10 cellular contexts compared by ENCODE assay signal in genomic region chr7:33669251-33669670, GRCh38.
DNase-seq lines count a peak whose midpoint lies in the region; ATAC-seq, FAIRE-seq and TF ChIP-seq lines count a peak whose summit lies in the region.
"Had no signal": no experiment of that assay in that cellular context is flagged by ENCODE, and none has a peak within 500 bp of the region (broad histone marks: within the 10 kb centered on the region; RNA-seq: fewer than 3 reads in every experiment).

No MANE protein-coding gene starts in this region.

- H3K18ac ChIP-seq in mesenchymal stem cell (ENCODE audit: low read depth in 1 of 2, low read length in 2 of 2), result no peak overlapping the region

- no peak overlapping the region for H2BK12ac ChIP-seq in mesenchymal stem cell (ENCODE audit: low read length in 2 of 2)

- H3K4ac ChIP-seq in mesenchymal stem cell (ENCODE audit: low read depth in 1 of 2, low read length in 2 of 2), result no peak overlapping the region

- H3K27ac ChIP-seq in astrocyte (ENCODE audit: low read depth, low read length) (peak overlapping the region; percentile 45), mesenchymal stem cell (ENCODE audit: low read length, poor library complexity, severe bottlenecking) (peak overlapping the region; percentile 74), smooth muscle cell (ENCODE audit: low read depth) (no peak overlapping the region)

- no peaks in the 10 kb centered on the region for H3K27me3 Mint-ChIP-seq in astrocyte (ENCODE audit: low read depth, unreplicated experiment)

- no peaks in the 10 kb centered on the region for H3K36me3 ChIP-seq in astrocyte (ENCODE audit: insufficient read depth, low read length)
- no peaks in the 10 kb centered on the region for H3K36me3 ChIP-seq in mesenchymal stem cell (ENCODE audit: control insufficient read depth in 1 of 2, insufficient read depth in 2 of 2, low read depth in 1 of 2, low read length in 2 of 2)
- H3K36me3 ChIP-seq in smooth muscle cell (ENCODE audit: low read depth), result no peaks in the 10 kb centered on the region
- H3K36me3 ChIP-seq: BE2C had no signal

- H3K4me1 Mint-ChIP-seq in astrocyte (ENCODE audit: low read depth, unreplicated experiment), result peaks cover 27% of the 10 kb centered on the region

- 27% methylated on average over 4 of the region's 5 CpGs for WGBS in mesenchymal stem cell
- 66% methylated on average over 5 of the region's 5 CpGs for WGBS in smooth muscle cell (ENCODE audit: low lambda C conversion rate)

- no peaks in the 10 kb centered on the region for H3F3A ChIP-seq in smooth muscle cell (ENCODE audit: low read depth)

- H4K8ac ChIP-seq in mesenchymal stem cell (ENCODE audit: low read length), result no peak overlapping the region

- TF ChIP-seq CTCF in astrocyte (IDR thresholded peaks at IDR 0.05; ENCODE audit: insufficient read depth, low read depth, low read length), result no peak
- no peak for TF ChIP-seq CTCF in smooth muscle cell (IDR thresholded peaks at IDR 0.05; ENCODE audit: borderline replicate concordance, insufficient read depth, poor library complexity, severe bottlenecking)

- H3K4me2 ChIP-seq in astrocyte (ENCODE audit: low read length) (peak overlapping the region; percentile 62), mesenchymal stem cell (ENCODE audit: low read length, poor library complexity, severe bottlenecking) (peak overlapping the region; percentile 56), smooth muscle cell (no peak overlapping the region)

- H3K36me3 Mint-ChIP-seq in astrocyte (ENCODE audit: low read depth, unreplicated experiment), result no peaks in the 10 kb centered on the region

- H3K79me2 ChIP-seq in astrocyte (ENCODE audit: insufficient read depth, low read length) (no peaks in the 10 kb centered on the region), smooth muscle cell (ENCODE audit: low read depth) (no peaks in the 10 kb centered on the region)

- no peak overlapping the region for H2BK15ac ChIP-seq in mesenchymal stem cell (ENCODE audit: low read depth, poor library complexity, severe bottlenecking)

- no peaks in the 10 kb centered on the region for H3K79me1 ChIP-seq in mesenchymal stem cell (replicated peaks; ENCODE audit: low read length, poor library complexity, severe bottlenecking)

- H3K4me3 Mint-ChIP-seq in astrocyte (ENCODE audit: unreplicated experiment), result no peak overlapping the region

- H3K9ac ChIP-seq in astrocyte (ENCODE audit: low read length), result peak overlapping the region; percentile 43
- no peak overlapping the region for H3K9ac ChIP-seq in mesenchymal stem cell (ENCODE audit: low read length)
- H3K9ac ChIP-seq in smooth muscle cell (ENCODE audit: low read depth), result no peak overlapping the region

- H3K4me1 ChIP-seq in astrocyte (ENCODE audit: insufficient read depth, low read length) (peaks cover 11% of the 10 kb centered on the region), mesenchymal stem cell (ENCODE audit: control insufficient read depth, insufficient read depth, low read depth, low read length) (peaks cover 2% of the 10 kb centered on the region), smooth muscle cell (ENCODE audit: low read depth) (no peaks in the 10 kb centered on the region)
- H3K4me1 ChIP-seq: BE2C had no signal

- no peaks in the 10 kb centered on the region for H3K27me3 ChIP-seq in astrocyte (ENCODE audit: insufficient read depth, low read length)
- no peaks in the 10 kb centered on the region for H3K27me3 ChIP-seq in mesenchymal stem cell (ENCODE audit: control insufficient read depth in 1 of 2, insufficient read depth in 1 of 2, low read length in 2 of 2)
- no peaks in the 10 kb centered on the region for H3K27me3 ChIP-seq in smooth muscle cell (ENCODE audit: low read depth)
- H3K27me3 ChIP-seq: BE2C had no signal

- H3K23ac ChIP-seq in mesenchymal stem cell (ENCODE audit: low read length in 2 of 2), result no peak overlapping the region

- DNase-seq in DMS153 treated with DMSO at 0.1 percent for 48 hours (lab: John Stamatoyannopoulos, UW; ENCODE audit: unreplicated experiment) (peak; percentile 95), NCI-H2081 (lab: John Stamatoyannopoulos, UW) (peak; percentile 58 to 84), astrocyte (ENCODE audit: low read depth) (peak; percentile 48), mesenchymal stem cell (peak; percentile 24), smooth muscle cell (lab: John Stamatoyannopoulos, UW; ENCODE audit: unreplicated experiment) (no peak), mucosa of gallbladder (ENCODE audit: low spot score) (no peak)
- DNase-seq: BE2C, NCI-H446 had no signal

- H3K9me3 ChIP-seq in astrocyte (ENCODE audit: insufficient read depth, low read depth, low read length) (no peaks in the 10 kb centered on the region), mesenchymal stem cell (ENCODE audit: control insufficient read depth, low read length) (no peaks in the 10 kb centered on the region), smooth muscle cell (replicated peaks; ENCODE audit: low read depth) (no peaks in the 10 kb centered on the region)
- H3K9me3 ChIP-seq: BE2C had no signal

- H4K20me1 ChIP-seq in astrocyte (ENCODE audit: insufficient read depth, low read length) (no peaks in the 10 kb centered on the region), smooth muscle cell (ENCODE audit: low read depth) (no peaks in the 10 kb centered on the region)

- FAIRE-seq in astrocyte (lab: Jason Lieb, UNC), result no peak

- H3K9me3 Mint-ChIP-seq in astrocyte (ENCODE audit: unreplicated experiment), result no peaks in the 10 kb centered on the region

- H2AK5ac ChIP-seq in mesenchymal stem cell (ENCODE audit: low read length, severe bottlenecking), result no peak overlapping the region

- H2AFZ ChIP-seq in astrocyte (ENCODE audit: low read depth, low read length), result no peak overlapping the region
- H2AFZ ChIP-seq in mesenchymal stem cell (ENCODE audit: low read depth, low read length), result no peak overlapping the region
- H2AFZ ChIP-seq in smooth muscle cell (ENCODE audit: low read depth), result no peak overlapping the region

- H4K91ac ChIP-seq in mesenchymal stem cell (ENCODE audit: low read length), result no peak overlapping the region

- H2BK5ac ChIP-seq in mesenchymal stem cell (ENCODE audit: low read depth, low read length, poor library complexity, severe bottlenecking), result no peak overlapping the region

- H3K27ac Mint-ChIP-seq in astrocyte (ENCODE audit: unreplicated experiment), result peak overlapping the region; percentile 76

- H2BK120ac ChIP-seq in mesenchymal stem cell (ENCODE audit: low read depth, low read length), result no peak overlapping the region

- H3K14ac ChIP-seq in mesenchymal stem cell (ENCODE audit: low read length in 2 of 2), result no peak overlapping the region

- ATAC-seq in GM18502 (IDR thresholded peaks at IDR 0.05; ENCODE audit: poor library complexity, unreplicated experiment), result no peak
- ATAC-seq in GM18873 (IDR thresholded peaks at IDR 0.05; ENCODE audit: low FRiP score, unreplicated experiment), result no peak

- H3K4me3 ChIP-seq in astrocyte (ENCODE audit: insufficient read depth, low read depth, low read length), result no peak overlapping the region
- H3K4me3 ChIP-seq in mesenchymal stem cell (ENCODE audit: insufficient read depth in 1 of 2, low read depth in 1 of 2, low read length in 2 of 2), result no peak overlapping the region
- no peak overlapping the region for H3K4me3 ChIP-seq in smooth muscle cell

Comparison
In these comparisons a context has a peak if more than half of its experiments do, and no peak if none do; other contexts are left out.
1. DNase-seq: peak in DMS153 treated with DMSO at 0.1 percent for 48 hours (single experiment), NCI-H2081 (2 of 2), astrocyte (single experiment) and mesenchymal stem cell (single experiment); none in smooth muscle cell (single experiment) and mucosa of gallbladder (single experiment).